14 cellular contexts compared by ENCODE assay signal in genomic region chr5:65059681-65060598, GRCh38.
DNase-seq lines count a peak whose midpoint lies in the region; ATAC-seq and TF ChIP-seq lines count a peak whose summit lies in the region.
"Had no signal": no experiment of that assay in that cellular context is flagged by ENCODE, and none has a peak within 500 bp of the region (broad histone marks: within the 10 kb centered on the region; RNA-seq: fewer than 3 reads in every experiment).

No MANE protein-coding gene starts in this region.

- H3K27me3 ChIP-seq in prostate gland (replicated peaks; ENCODE audit: insufficient read depth), result no peaks in the 10 kb centered on the region

- no peaks in the 10 kb centered on the region for H4K20me1 ChIP-seq in OCI-LY7 (ENCODE audit: insufficient read depth, low read length)

- H3K4me3 Mint-ChIP-seq in effector memory CD8-positive, alpha-beta T cell, result no peak overlapping the region
- H3K4me3 Mint-ChIP-seq: activated naive CD8-positive, alpha-beta T cell treated with anti-CD3 and anti-CD28 coated beads, Interleukin-2, amount 10 ng/mL, durations not matched to agents 7 days and 5 days; CD8-positive, alpha-beta T cell had no signal

- H3K9me2 ChIP-seq in OCI-LY7 (ENCODE audit: insufficient read depth, low read length), result no peaks in the 10 kb centered on the region

- 90% methylated on average over 6 of the region's 6 CpGs for WGBS in prostate gland

- peak overlapping the region; percentile 65 for H3K4me2 ChIP-seq in OCI-LY7 (ENCODE audit: low read length)

- CTCF ChIA-PET in OCI-LY7 (lab: Charles Lee; ENCODE audit: unreplicated experiment) (interaction anchor here (1.0 to 1.1 kb wide), 3 partner anchors 13 to 44 kb away, joined by 3 to 4 read pairs (median 3); no protein-coding TSS in a partner anchor), RWPE1 (lab: Yijun Ruan, JAX) (no interaction called here)

- TF ChIP-seq CTCF in AG09309 (IDR thresholded peaks at IDR 0.05; ENCODE audit: control insufficient read depth, insufficient read depth, low read depth, low read length, missing control alignments) (no peak), OCI-LY7 (conservative IDR thresholded peaks at IDR 0.05; ENCODE audit: low read length) (no peak), prostate gland (IDR thresholded peaks at IDR 0.05) (no peak), RWPE1 (conservative IDR thresholded peaks at IDR 0.05; ENCODE audit: low read depth) (no peak)

- no TSS peak for BruUV-seq in OCI-LY7 (replicated peaks; lab: Mats Ljungman, UMichigan)

- H3K27ac ChIP-seq in OCI-LY7 (ENCODE audit: low read depth, low read length, poor library complexity, severe bottlenecking), result peak overlapping the region; percentile 93
- no peak overlapping the region for H3K27ac ChIP-seq in prostate gland
- no peak overlapping the region for H3K27ac ChIP-seq in RWPE1
- H3K27ac ChIP-seq: SK-N-MC had no signal

- H3K4me3 ChIP-seq in AG09309 (ENCODE audit: control insufficient read depth, low read depth, low read length) (no peak overlapping the region), OCI-LY7 (ENCODE audit: low read depth, low read length, poor library complexity, severe bottlenecking) (peak overlapping the region; percentile 11), prostate gland (no peak overlapping the region)
- H3K4me3 ChIP-seq: SK-N-MC had no signal

- H3K9me3 Mint-ChIP-seq in effector memory CD8-positive, alpha-beta T cell, result no peaks in the 10 kb centered on the region
- H3K9me3 Mint-ChIP-seq: CD8-positive, alpha-beta T cell had no signal

- no peaks in the 10 kb centered on the region for H3K79me2 ChIP-seq in OCI-LY7 (ENCODE audit: insufficient read depth, low read depth, low read length)

- H3K4me1 ChIP-seq in OCI-LY7 (ENCODE audit: insufficient read depth, low read length, poor library complexity, severe bottlenecking) (peaks cover 77% of the 10 kb centered on the region), prostate gland (replicated peaks) (no peaks in the 10 kb centered on the region)

- H3K36me3 ChIP-seq in OCI-LY7 (ENCODE audit: insufficient read depth, low read length) (no peaks in the 10 kb centered on the region; the same call in 1 of the 2 replicates), prostate gland (no peaks in the 10 kb centered on the region)

- peak; percentile 35 for ATAC-seq in GM18858 (IDR thresholded peaks at IDR 0.05; ENCODE audit: unreplicated experiment)
- ATAC-seq in effector memory CD8-positive, alpha-beta T cell (replicated peaks), result no peak
- ATAC-seq: CD8-positive, alpha-beta T cell had no signal

- no peak overlapping the region for H3K27ac Mint-ChIP-seq in effector memory CD8-positive, alpha-beta T cell
- H3K27ac Mint-ChIP-seq: activated naive CD8-positive, alpha-beta T cell treated with anti-CD3 and anti-CD28 coated beads, Interleukin-2, amount 10 ng/mL, durations not matched to agents 7 days and 5 days; CD8-positive, alpha-beta T cell had no signal

- H3K9me3 ChIP-seq in OCI-LY7 (ENCODE audit: low read length) (peaks cover 19% of the 10 kb centered on the region; the same call in 1 of the 2 replicates), prostate gland (no peaks in the 10 kb centered on the region)

- no peaks in the 10 kb centered on the region for H3K36me3 Mint-ChIP-seq in effector memory CD8-positive, alpha-beta T cell (ENCODE audit: insufficient read depth)
- H3K36me3 Mint-ChIP-seq: CD8-positive, alpha-beta T cell had no signal

- H3K27me3 Mint-ChIP-seq in effector memory CD8-positive, alpha-beta T cell, result peaks cover 5 to 11% of the 10 kb centered on the region in 2 donors

- H3K4me1 Mint-ChIP-seq in effector memory CD8-positive, alpha-beta T cell (ENCODE audit: low read depth in 2 of 2), result no peaks in the 10 kb centered on the region

- POLR2A ChIA-PET in OCI-LY7 (lab: Charles Lee), result interaction anchor here (0.6 to 9.3 kb wide), 10 partner anchors 11 to 502 kb away, joined by 3 to 136 read pairs (median 4); no protein-coding TSS in a partner anchor
- POLR2A ChIA-PET in RWPE1 (lab: Yijun Ruan, JAX; ENCODE audit: low non-redundant PET), result no interaction called here

- no peak for TF ChIP-seq POLR2A in prostate gland (IDR thresholded peaks at IDR 0.05)

- peak overlapping the region; percentile 89 for H2AFZ ChIP-seq in OCI-LY7 (ENCODE audit: low read length)

- DNase-seq in AG09309 (ENCODE audit: low read depth), result peak; percentile 49
- DNase-seq in OCI-LY7 (ENCODE audit: low spot score), result peak; percentile 58
- peak; percentile 62 for DNase-seq in iris pigment epithelial cell (ENCODE audit: low read depth)
- DNase-seq in effector memory CD8-positive, alpha-beta T cell, result no peak
- DNase-seq in prostate gland (ENCODE audit: low spot score), result no peak
- no peak for DNase-seq in RWPE1 (ENCODE audit: low spot score)
- DNase-seq in GDM1 (lab: John Stamatoyannopoulos, UW), result no peak
- DNase-seq: activated CD4-positive, alpha-beta T cell treated with anti-CD3 and anti-CD28 coated beads, Interleukin-2, amount 50 U/mL, for 4 hours; activated naive CD8-positive, alpha-beta T cell treated with anti-CD3 and anti-CD28 coated beads, Interleukin-2, amount 10 ng/mL, durations not matched to agents 7 days and 5 days; CD8-positive, alpha-beta T cell; effector CD8-positive, alpha-beta T cell; NCI-H526 treated with DMSO at 0.1 percent for 48 hours had no signal

- intact Hi-C loops in OCI-LY7 (cut with micrococcal nuclease; ENCODE audit: unreplicated experiment) (loop anchor here (2.0 to 5.0 kb wide), 3 partner anchors 25 to 503 kb away; partner anchors contain the start of genes ADAMTS6, CENPK and PPWD1), prostate gland (cut with DNase I) (no loop called here)

Comparison
In these comparisons a context has a peak if more than half of its experiments do, and no peak if none do; other contexts are left out.
1. DNase-seq: peak in AG09309 (single experiment), OCI-LY7 (single experiment) and iris pigment epithelial cell (single experiment); none in effector memory CD8-positive, alpha-beta T cell (0 of 3), prostate gland (single experiment), RWPE1 (single experiment) and GDM1 (single experiment).